29 cellular contexts compared by ENCODE assay signal in the genomic region with DNA sequence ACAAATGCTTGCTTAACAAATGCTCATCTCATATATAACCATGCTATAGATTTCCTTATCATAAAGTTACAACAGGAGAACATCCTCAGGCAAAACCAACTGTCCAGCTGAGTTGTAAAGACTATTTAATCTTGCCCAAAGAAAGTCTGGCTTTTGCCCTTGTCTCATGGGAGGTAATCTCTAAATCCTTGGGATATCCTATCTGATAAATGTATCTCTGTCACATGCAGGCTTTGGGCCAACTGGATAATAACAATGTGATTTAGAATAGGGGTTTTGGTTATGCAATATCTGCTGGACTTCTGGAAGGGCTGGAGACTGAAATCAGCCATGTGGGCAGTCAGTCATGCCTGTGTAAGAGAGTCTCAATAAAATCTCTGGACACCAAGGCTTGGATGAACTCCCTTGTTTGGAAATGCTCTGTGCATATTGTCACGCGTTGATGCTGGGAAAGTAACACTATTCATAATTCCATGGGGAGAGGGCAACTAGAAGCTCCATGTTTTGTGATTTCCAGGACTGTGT. TPM values are rescaled to one million over a fixed set of nuclear protein-coding genes. Genes with fewer than 3 reads are reported as not detected.
"Had no signal": no experiment of that assay in that cellular context is flagged by ENCODE, and none has a peak within 500 bp of the region (broad histone marks: within the 10 kb centered on the region; RNA-seq: fewer than 3 reads in every experiment).

No MANE protein-coding gene starts in this region.

- H2AFZ ChIP-seq: hepatocyte, neural progenitor cell had no signal

- H3K27me3 ChIP-seq: hepatocyte, neural progenitor cell, ovary, testis, transverse colon had no signal

- ATAC-seq: left ventricle myocardium superior; natural killer cell; stimulated activated memory B cell treated with anti-CD40 and anti-IgM and Interleukin-4, amounts not matched to agents 10 μg/mL and 1 μg/mL and 100 μg/mL, for 72 hours had no signal

- H3K36me3 ChIP-seq: neural progenitor cell, ovary, transverse colon had no signal

- H3K9ac ChIP-seq: neural progenitor cell had no signal

- H3K9me3 ChIP-seq: mucosa of descending colon, ovary, testis, transverse colon had no signal

- H3K79me2 ChIP-seq: hepatocyte had no signal

- H3K27ac ChIP-seq: coronary artery, hepatocyte, neural progenitor cell, ovary, testis, transverse colon had no signal

- H3K36me3 Mint-ChIP-seq: natural killer cell; neural progenitor cell; stimulated activated memory B cell treated with anti-CD40 and anti-IgM and Interleukin-4, amounts not matched to agents 10 μg/mL and 1 μg/mL and 100 μg/mL, for 72 hours had no signal

- H3K4me1 ChIP-seq: neural progenitor cell, testis, transverse colon had no signal

- H3K4me2 ChIP-seq: hepatocyte, neural progenitor cell, smooth muscle cell had no signal

- H3K9me3 Mint-ChIP-seq: stimulated activated naive CD8-positive, alpha-beta T cell treated with anti-CD3 and anti-CD28 coated beads, Interleukin-15, Interleukin-2, amounts not matched to agents 100 ng/mL and 50 ng/mL, for 24 hours had no signal

- DNase-seq: caudate nucleus; effector CD4-positive, alpha-beta T cell; endodermal cell; foreskin melanocyte; head of caudate nucleus; left colon; left ventricle myocardium superior; mucosa of descending colon; natural killer cell; nucleus accumbens; ovary; right cardiac atrium; stimulated activated CD4-positive, alpha-beta T cell treated with anti-CD3 and anti-CD28 coated beads, Interleukin-2, amount 100 ng/mL, for 48 hours; stimulated activated CD8-positive, alpha-beta memory T cell treated with anti-CD3 and anti-CD28 coated beads, Interleukin-4, amount 100 ng/mL, for 48 hours; testis; transverse colon had no signal

- H3K27ac Mint-ChIP-seq: endodermal cell; natural killer cell; neural progenitor cell; progenitor cell of endocrine pancreas; stimulated activated memory B cell treated with anti-CD40 and anti-IgM and Interleukin-4, amounts not matched to agents 10 μg/mL and 1 μg/mL and 100 μg/mL, for 72 hours; stimulated activated naive CD8-positive, alpha-beta T cell treated with anti-CD3 and anti-CD28 coated beads, Interleukin-15, Interleukin-2, amounts not matched to agents 100 ng/mL and 50 ng/mL, for 24 hours had no signal

- H3K4me3 ChIP-seq: coronary artery, hepatocyte, mucosa of descending colon, neural progenitor cell, ovary, smooth muscle cell, testis, transverse colon had no signal

RNA-seq across cellular contexts. Expression of a gene that starts 56.3 kb away (rescaled TPM):
- total RNA-seq: dermis microvascular lymphatic vessel endothelial cell, endodermal cell, endothelial cell of umbilical vein, fibroblast of lung, hepatocyte, kidney epithelial cell, left colon, left ventricle myocardium superior, lung microvascular endothelial cell, mucosa of descending colon, natural killer cell, progenitor cell of endocrine pancreas, right cardiac atrium, smooth muscle cell, transverse colon had no signal
- polyA plus RNA-seq: endothelial cell of umbilical vein, esophagus, fibroblast of lung, hepatocyte, right cardiac atrium had no signal
